In genomic region chr9:100865111-100865510, GRCh38 we compare ENCODE assay signal across 23 cellular contexts.
"Had no signal": no experiment of that assay in that cellular context is flagged by ENCODE, and none has a peak within 500 bp of the region (broad histone marks: within the 10 kb centered on the region; RNA-seq: fewer than 3 reads in every experiment).

No MANE protein-coding gene starts in this region.

- H3K4me2 ChIP-seq: hepatocyte had no signal

- H2AFZ ChIP-seq: hepatocyte had no signal

- H3K9me3 ChIP-seq: colonic mucosa, lower lobe of right lung had no signal

- ATAC-seq: effector memory CD8-positive, alpha-beta T cell; foreskin keratinocyte; gastroesophageal sphincter; heart left ventricle; left cardiac atrium; left lung; left ventricle myocardium superior; lower lobe of right lung; naive thymus-derived CD8-positive, alpha-beta T cell had no signal

- H3K36me3 ChIP-seq: colonic mucosa, esophagus muscularis mucosa, gastroesophageal sphincter, heart left ventricle, left lung, lower lobe of right lung had no signal

- FAIRE-seq: endothelial cell of umbilical vein, frontal cortex, kidney had no signal

- H3K27me3 ChIP-seq: colonic mucosa, esophagus muscularis mucosa, foreskin keratinocyte, gastroesophageal sphincter, heart left ventricle, hepatocyte, left lung had no signal

- H3K79me2 ChIP-seq: hepatocyte had no signal

- DNase-seq: colonic mucosa; cortex of kidney; effector CD8-positive, alpha-beta T cell; effector memory CD8-positive, alpha-beta T cell; foreskin keratinocyte; heart left ventricle; hypothalamus; immature natural killer cell; islet precursor cell; kidney; kidney glomerular epithelial cell; left cardiac atrium; left lung; left ventricle myocardium superior; lower lobe of right lung; mesenchymal stem cell; midbrain; naive thymus-derived CD8-positive, alpha-beta T cell had no signal

- H3K4me1 ChIP-seq: colonic mucosa, esophagus muscularis mucosa, foreskin keratinocyte, gastroesophageal sphincter, heart left ventricle, left lung, lower lobe of right lung had no signal

- H3K4me3 ChIP-seq: colonic mucosa, esophagus muscularis mucosa, gastroesophageal sphincter, heart left ventricle, hepatocyte, left lung, lower lobe of right lung had no signal

- H3K27ac ChIP-seq: colonic mucosa, esophagus muscularis mucosa, foreskin keratinocyte, gastroesophageal sphincter, heart left ventricle, hepatocyte, left lung, lower lobe of right lung had no signal
